Comparison of ENCODE assay signal across 11 cellular contexts in the genomic region with DNA sequence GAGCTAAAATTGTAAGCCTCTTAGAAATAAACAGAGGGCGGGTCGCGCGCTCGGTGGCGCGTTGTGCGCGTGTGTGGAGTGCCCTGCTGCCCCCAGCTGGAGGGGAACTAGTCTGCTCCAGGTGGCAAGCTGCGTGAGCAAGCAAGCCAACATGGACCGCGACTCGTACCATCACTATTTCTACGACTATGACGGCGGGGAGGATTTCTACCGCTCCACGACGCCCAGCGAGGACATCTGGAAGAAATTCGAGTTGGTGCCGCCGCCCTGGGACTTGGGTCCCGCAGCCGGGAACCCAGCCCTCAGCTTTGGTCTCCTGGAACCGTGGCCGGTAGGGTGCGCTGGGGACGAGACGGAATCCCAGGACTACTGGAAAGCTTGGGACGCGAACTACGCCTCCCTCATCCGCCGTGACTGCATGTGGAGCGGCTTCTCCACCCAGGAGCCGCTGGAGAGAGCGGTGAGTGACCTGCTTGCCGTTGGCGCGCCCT.
A peak's percentile ranks its signal among the peaks of the same experiment; 100 is the strongest.
DNase-seq lines count a peak whose midpoint lies in the region; ATAC-seq and TF ChIP-seq lines count a peak whose summit lies in the region.
"Had no signal": no experiment of that assay in that cellular context is flagged by ENCODE, and none has a peak within 500 bp of the region (broad histone marks: within the 10 kb centered on the region; RNA-seq: fewer than 3 reads in every experiment).

No MANE protein-coding gene starts in this region.

- H3K9me3 Mint-ChIP-seq in Calu3 (ENCODE audit: low read depth, unreplicated experiment) (no peaks in the 10 kb centered on the region), endodermal cell (peaks cover 33% of the 10 kb centered on the region)
- H3K9me3 Mint-ChIP-seq: stimulated activated effector memory CD8-positive, alpha-beta T cell treated with anti-CD3 and anti-CD28 coated beads, Interleukin-12 subunit alpha, Interleukin-12 subunit beta, amount 100 ng/mL, for 72 hours had no signal

- intact Hi-C loops in Calu3 (cut with micrococcal nuclease; ENCODE audit: unreplicated experiment) (loop anchor here (1.0 to 5.0 kb wide), 3 partner anchors 53 to 245 kb away; no protein-coding TSS in a partner anchor), Panc1 (cut with micrococcal nuclease; ENCODE audit: unreplicated experiment) (no loop called here), esophagus squamous epithelium (cut with DNase I) (no loop called here)

- POLR2A ChIA-PET in Panc1 (lab: Charles Lee), result interaction anchor here (0.6 kb wide), 1 partner anchor 356 kb away, joined by 12 read pairs; the partner anchor contains the start of gene PRPS1

- CTCF ChIA-PET in Calu3 (lab: Charles Lee), result interaction anchor here (0.8 to 2.1 kb wide), 8 partner anchors 9 to 273 kb away, joined by 3 to 13 read pairs (median 5); no protein-coding TSS in a partner anchor
- CTCF ChIA-PET in Panc1 (lab: Charles Lee), result no interaction called here

- H3K4me1 ChIP-seq in Panc1 (ENCODE audit: control insufficient read depth, insufficient read depth, low read length), result no peaks in the 10 kb centered on the region
- no peaks in the 10 kb centered on the region for H3K4me1 ChIP-seq in endodermal cell (ENCODE audit: control insufficient read depth, insufficient read depth, low read length)
- H3K4me1 ChIP-seq in mesenchymal stem cell (ENCODE audit: control insufficient read depth, insufficient read depth, low read depth, low read length), result no peaks in the 10 kb centered on the region
- H3K4me1 ChIP-seq in esophagus squamous epithelium, result peaks cover 0 to 6% (median 0%) of the 10 kb centered on the region in 3 donors
- H3K4me1 ChIP-seq: right atrium auricular region had no signal

- H3K27me3 ChIP-seq in Panc1 (ENCODE audit: control insufficient read depth, insufficient read depth, low read length) (no peaks in the 10 kb centered on the region), endodermal cell (ENCODE audit: control insufficient read depth, insufficient read depth, low read length, poor library complexity, severe bottlenecking) (peaks cover 14% of the 10 kb centered on the region), mesenchymal stem cell (ENCODE audit: control insufficient read depth in 1 of 2, insufficient read depth in 1 of 2, low read length in 2 of 2) (peaks cover 12 to 26% of the 10 kb centered on the region in 2 experiments), esophagus squamous epithelium (peaks cover 0 to 17% (median 2%) of the 10 kb centered on the region in 4 donors)
- H3K27me3 ChIP-seq: right atrium auricular region had no signal

- H3K27me3 Mint-ChIP-seq in Calu3 (ENCODE audit: unreplicated experiment) (no peaks in the 10 kb centered on the region), endodermal cell (ENCODE audit: insufficient read depth) (peaks cover 24% of the 10 kb centered on the region)

- DNase-seq in Calu3 (peak; percentile 61), Panc1 (ENCODE audit: low read depth, low spot score) (no peak), endodermal cell (peak; percentile 88), mesenchymal stem cell (no peak), NCI-H2107 (lab: John Stamatoyannopoulos, UW) (no peak), esophagus squamous epithelium (lab: John Stamatoyannopoulos, UW) (no peak), SKM-1 treated with dmso at 0.1 percent for 144 hours (lab: John Stamatoyannopoulos, UW; ENCODE audit: unreplicated experiment) (no peak)
- DNase-seq: NCI-H526 had no signal

- 0 to 7% methylated on average over 1 to 41 of the region's 41 CpGs for WGBS in endodermal cell (ENCODE audit: insufficient coverage in 1 of 2, insufficient read length in 1 of 2), 2 experiments
- WGBS in mesenchymal stem cell, result 3% methylated on average over 32 of the region's 41 CpGs
- 16 to 37% methylated on average over 9 to 14 of the region's 41 CpGs for WGBS in esophagus squamous epithelium, 2 donors

- H2BK120ac ChIP-seq in mesenchymal stem cell (ENCODE audit: low read depth, low read length), result no peak overlapping the region

- H3K4me3 Mint-ChIP-seq in Calu3 (ENCODE audit: low read depth, unreplicated experiment) (peak overlapping the region; percentile 66), endodermal cell (peak overlapping the region; percentile 50)
- H3K4me3 Mint-ChIP-seq: stimulated activated effector memory CD8-positive, alpha-beta T cell treated with anti-CD3 and anti-CD28 coated beads, Interleukin-12 subunit alpha, Interleukin-12 subunit beta, amount 100 ng/mL, for 72 hours had no signal

- H3K79me1 ChIP-seq in mesenchymal stem cell (replicated peaks; ENCODE audit: low read length, poor library complexity, severe bottlenecking), result no peaks in the 10 kb centered on the region

- BruUV-seq in Calu3 (replicated peaks; lab: Mats Ljungman, UMichigan), result no TSS peak
- BruUV-seq in Panc1 (replicated peaks; lab: Mats Ljungman, UMichigan), result no TSS peak

- H3K27ac ChIP-seq in Panc1 (ENCODE audit: low read length) (no peak overlapping the region), endodermal cell (ENCODE audit: low read depth, low read length) (no peak overlapping the region), mesenchymal stem cell (ENCODE audit: low read length, poor library complexity, severe bottlenecking) (no peak overlapping the region), esophagus squamous epithelium (no peak overlapping the region)
- H3K27ac ChIP-seq: right atrium auricular region had no signal

- H3K23ac ChIP-seq in mesenchymal stem cell (ENCODE audit: low read length in 2 of 2), result no peak overlapping the region

- no peak overlapping the region for H4K8ac ChIP-seq in mesenchymal stem cell (ENCODE audit: low read length)

- no peak overlapping the region for H2BK12ac ChIP-seq in mesenchymal stem cell (ENCODE audit: low read length in 2 of 2)

- no peaks in the 10 kb centered on the region for H3K9me3 ChIP-seq in Panc1 (ENCODE audit: control insufficient read depth, insufficient read depth, low read depth, low read length)
- no peaks in the 10 kb centered on the region for H3K9me3 ChIP-seq in endodermal cell (ENCODE audit: control insufficient read depth, low read length)
- no peaks in the 10 kb centered on the region for H3K9me3 ChIP-seq in mesenchymal stem cell (ENCODE audit: control insufficient read depth, low read length)
- no peaks in the 10 kb centered on the region for H3K9me3 ChIP-seq in esophagus squamous epithelium

- no peak overlapping the region for H4K91ac ChIP-seq in mesenchymal stem cell (ENCODE audit: low read length)

- H3K18ac ChIP-seq in mesenchymal stem cell (ENCODE audit: low read depth in 1 of 2, low read length in 2 of 2), result no peak overlapping the region

- no peak overlapping the region for H3K4me2 ChIP-seq in mesenchymal stem cell (ENCODE audit: low read length, poor library complexity, severe bottlenecking)

- in situ Hi-C loops in Panc1 (cut with HindIII; ENCODE audit: low pct_unique_long_range_greater_than_20kb, low sequenced_read_pairs), result no loop called here

- peak overlapping the region; percentile 16 to 42 for H3K4me3 ChIP-seq in Panc1 (ENCODE audit: low read depth in 2 of 2, low read length in 2 of 2)
- peak overlapping the region; percentile 42 for H3K4me3 ChIP-seq in endodermal cell (ENCODE audit: low read length)
- peak overlapping the region in 1 of 2 experiments; percentile 18 for H3K4me3 ChIP-seq in mesenchymal stem cell (ENCODE audit: insufficient read depth in 1 of 2, low read depth in 1 of 2, low read length in 2 of 2)
- H3K4me3 ChIP-seq in esophagus squamous epithelium, result no peak overlapping the region
- H3K4me3 ChIP-seq: right atrium auricular region had no signal

- H2AK5ac ChIP-seq in mesenchymal stem cell (ENCODE audit: low read length, severe bottlenecking), result no peak overlapping the region

- no peak for TF ChIP-seq POLR2A in esophagus squamous epithelium (IDR thresholded peaks at IDR 0.05)

- TF ChIP-seq CTCF in Calu3 (IDR thresholded peaks at IDR 0.05; ENCODE audit: unreplicated experiment), result peak; percentile 55
- TF ChIP-seq CTCF in Panc1 (IDR thresholded peaks at IDR 0.05), result peak; percentile 74
- TF ChIP-seq CTCF in endodermal cell (conservative IDR thresholded peaks at IDR 0.05), result peak; percentile 70
- peak in 1 of 6 experiments; percentile 6 for TF ChIP-seq CTCF in esophagus squamous epithelium (IDR thresholded peaks at IDR 0.05)

- H3K14ac ChIP-seq in mesenchymal stem cell (ENCODE audit: low read length in 2 of 2), result no peak overlapping the region

- ATAC-seq in Panc1 (peak; percentile 90), GM18870 (IDR thresholded peaks at IDR 0.05; ENCODE audit: unreplicated experiment) (no peak)
- ATAC-seq: stimulated activated effector memory CD8-positive, alpha-beta T cell treated with anti-CD3 and anti-CD28 coated beads, Interleukin-12 subunit alpha, Interleukin-12 subunit beta, amount 100 ng/mL, for 72 hours had no signal

- H3K27ac Mint-ChIP-seq in Calu3 (ENCODE audit: unreplicated experiment) (no peak overlapping the region), endodermal cell (no peak overlapping the region)
- H3K27ac Mint-ChIP-seq: stimulated activated effector memory CD8-positive, alpha-beta T cell treated with anti-CD3 and anti-CD28 coated beads, Interleukin-12 subunit alpha, Interleukin-12 subunit beta, amount 100 ng/mL, for 72 hours had no signal

- H3K36me3 ChIP-seq in Panc1 (ENCODE audit: control insufficient read depth, insufficient read depth, low read length), result no peaks in the 10 kb centered on the region
- H3K36me3 ChIP-seq in endodermal cell (ENCODE audit: control insufficient read depth, insufficient read depth, low read length), result no peaks in the 10 kb centered on the region
- no peaks in the 10 kb centered on the region for H3K36me3 ChIP-seq in mesenchymal stem cell (ENCODE audit: control insufficient read depth in 1 of 2, insufficient read depth in 2 of 2, low read depth in 1 of 2, low read length in 2 of 2)
- H3K36me3 ChIP-seq in esophagus squamous epithelium, result no peaks in the 10 kb centered on the region
- H3K36me3 ChIP-seq: right atrium auricular region had no signal

- H3K4me1 Mint-ChIP-seq in Calu3 (ENCODE audit: low read depth, unreplicated experiment), result no peaks in the 10 kb centered on the region
- no peaks in the 10 kb centered on the region for H3K4me1 Mint-ChIP-seq in endodermal cell
- H3K4me1 Mint-ChIP-seq: stimulated activated effector memory CD8-positive, alpha-beta T cell treated with anti-CD3 and anti-CD28 coated beads, Interleukin-12 subunit alpha, Interleukin-12 subunit beta, amount 100 ng/mL, for 72 hours had no signal

- H3K36me3 Mint-ChIP-seq in Calu3 (ENCODE audit: insufficient read depth, unreplicated experiment) (no peaks in the 10 kb centered on the region), endodermal cell (ENCODE audit: low read depth) (no peaks in the 10 kb centered on the region)
- H3K36me3 Mint-ChIP-seq: stimulated activated effector memory CD8-positive, alpha-beta T cell treated with anti-CD3 and anti-CD28 coated beads, Interleukin-12 subunit alpha, Interleukin-12 subunit beta, amount 100 ng/mL, for 72 hours had no signal

- H3K9ac ChIP-seq in endodermal cell (ENCODE audit: extremely low read depth, low read length, poor library complexity, severe bottlenecking) (no peak overlapping the region), mesenchymal stem cell (ENCODE audit: low read length) (no peak overlapping the region)

- no peak overlapping the region for H3K4ac ChIP-seq in mesenchymal stem cell (ENCODE audit: low read depth in 1 of 2, low read length in 2 of 2)

- H2BK5ac ChIP-seq in mesenchymal stem cell (ENCODE audit: low read depth, low read length, poor library complexity, severe bottlenecking), result no peak overlapping the region

- no peak overlapping the region for H2BK15ac ChIP-seq in mesenchymal stem cell (ENCODE audit: low read depth, poor library complexity, severe bottlenecking)

- peak overlapping the region; percentile 27 for H2AFZ ChIP-seq in mesenchymal stem cell (ENCODE audit: low read depth, low read length)

Comparison
In these comparisons a context has a peak if more than half of its experiments do, and no peak if none do; other contexts are left out.
1. DNase-seq: peak in Calu3 (single experiment) and endodermal cell (single experiment); none in Panc1 (single experiment), mesenchymal stem cell (single experiment), NCI-H2107 (single experiment), esophagus squamous epithelium (single experiment) and SKM-1 treated with dmso at 0.1 percent for 144 hours (single experiment).
2. H3K4me3 ChIP-seq: peak in Panc1 (2 of 2) and endodermal cell (single experiment); none in esophagus squamous epithelium (0 of 4).